In the genomic region with DNA sequence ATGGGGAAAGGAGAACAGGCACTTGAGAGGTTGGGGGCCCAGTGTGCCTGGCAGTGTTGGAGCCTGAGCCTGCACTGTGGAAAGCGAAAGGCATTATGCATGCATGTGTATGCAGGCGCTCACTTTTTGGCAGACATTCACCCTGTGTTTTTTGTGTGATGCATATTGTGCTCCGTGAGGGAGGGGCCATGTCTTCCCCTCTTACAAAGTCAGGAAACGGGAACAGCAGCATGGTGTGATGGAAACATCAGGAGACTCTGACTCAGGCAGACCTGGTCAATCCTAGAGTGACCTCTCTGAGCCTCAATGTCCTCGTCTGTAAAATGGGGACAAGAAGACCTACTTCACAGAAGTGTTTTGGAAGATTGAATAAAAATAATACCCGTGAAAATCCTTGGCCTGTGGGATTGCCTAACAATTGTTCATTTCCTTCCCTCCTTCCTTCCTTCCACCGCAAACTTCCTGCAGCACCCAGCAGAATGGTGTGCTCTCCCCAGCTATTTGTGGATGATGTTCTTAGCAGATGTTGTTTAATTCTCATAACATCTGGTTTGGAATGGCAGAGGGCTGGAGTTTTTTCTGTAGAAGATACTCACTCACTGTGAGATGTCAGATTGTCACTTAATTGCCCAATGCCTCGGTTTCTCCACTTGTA, we compare ENCODE assay signal across 21 cellular contexts. TPM values are rescaled to one million over a fixed set of nuclear protein-coding genes. Genes with fewer than 3 reads are reported as not detected.
DNase-seq lines count a peak whose midpoint lies in the region; FAIRE-seq and TF ChIP-seq lines count a peak whose summit lies in the region.
"Had no signal": no experiment of that assay in that cellular context is flagged by ENCODE, and none has a peak within 500 bp of the region (broad histone marks: within the 10 kb centered on the region; RNA-seq: fewer than 3 reads in every experiment).

No MANE protein-coding gene starts in this region.

- no peak overlapping the region for H4K8ac ChIP-seq in H1 (ENCODE audit: extremely low read depth, insufficient read depth, low read length)

- no peaks in the 10 kb centered on the region for H3K79me1 ChIP-seq in H1 (ENCODE audit: low read depth, low read length)

- no peaks in the 10 kb centered on the region for H4K20me1 ChIP-seq in BLaER1
- peaks cover 0 to 6% of the 10 kb centered on the region in 2 experiments for H4K20me1 ChIP-seq in H1 (replicated peaks in 1 of 2; ENCODE audit: control insufficient read depth in 1 of 2, insufficient read depth in 2 of 2, low read length in 2 of 2)

- H2AFZ ChIP-seq in H1 (ENCODE audit: low read length) = no peak overlapping the region

- no peak overlapping the region for H2BK12ac ChIP-seq in H1 (ENCODE audit: low read depth, low read length)

- 85% methylated on average over 8 of the region's 8 CpGs; no CpG with 5 or more reads in 1 of the 2 experiments for WGBS in H1 (ENCODE audit: extremely low coverage in 1 of 2, insufficient coverage in 1 of 2, insufficient read length in 1 of 2, insufficient replicate concordance in 2 of 2, low coverage in 1 of 2, low lambda C conversion rate in 2 of 2, missing lambda C conversion rate in 1 of 2), 2 experiments

- no peak overlapping the region for H2AK5ac ChIP-seq in H1 (ENCODE audit: low read depth, low read length)

- H3K36me3 ChIP-seq in BLaER1 (no peaks in the 10 kb centered on the region), H1 (ENCODE audit: control insufficient read depth in 2 of 4, insufficient read depth in 4 of 4, low read length in 3 of 4) (no peaks in the 10 kb centered on the region)
- H3K36me3 ChIP-seq: ascending aorta, right lobe of liver had no signal

- H3K56ac ChIP-seq in H1 (replicated peaks; ENCODE audit: insufficient read length, low read depth, low read length) = no peak overlapping the region

- H3K79me2 ChIP-seq in H1 (ENCODE audit: control insufficient read depth in 1 of 2, insufficient read depth in 2 of 2, low read length in 2 of 2) = no peaks in the 10 kb centered on the region

- H3K4me3 ChIP-seq in BLaER1 = no peak overlapping the region
- H3K4me3 ChIP-seq in H1 (ENCODE audit: extremely low read depth in 1 of 4, insufficient read depth in 2 of 4, low read depth in 3 of 4, low read length in 4 of 4) = no peak overlapping the region
- H3K4me3 ChIP-seq: ascending aorta, right lobe of liver had no signal

- no peaks in the 10 kb centered on the region for H3K27me3 ChIP-seq in BLaER1
- no peaks in the 10 kb centered on the region for H3K27me3 ChIP-seq in H1 (replicated peaks in 1 of 4; ENCODE audit: control insufficient read depth in 3 of 4, extremely low read depth in 1 of 4, insufficient read depth in 3 of 4, low read length in 3 of 4)
- H3K27me3 ChIP-seq: ascending aorta, right lobe of liver had no signal

- H2BK15ac ChIP-seq in H1 (ENCODE audit: low read length) = peak overlapping the region; percentile 72; the same call in 1 of the 2 replicates

- H3K14ac ChIP-seq in H1 (ENCODE audit: insufficient read length) = no peak overlapping the region

- TF ChIP-seq CTCF in H1 (IDR thresholded peaks at IDR 0.05; ENCODE audit: control extremely low read depth in 1 of 3, insufficient read depth in 1 of 3, low read depth in 1 of 3, low read length in 3 of 3) = no peak

- no peak for TF ChIP-seq EP300 in H1 (IDR thresholded peaks at IDR 0.05; ENCODE audit: borderline replicate concordance in 1 of 2, low read depth in 2 of 2, low read length in 2 of 2)

- POLR2A ChIA-PET in H1 (lab: Charles Lee; ENCODE audit: partially characterized antibody) = no interaction called here

- CTCF ChIA-PET in H1 (lab: Charles Lee; ENCODE audit: partially characterized antibody) = interaction anchor here (0.8 to 1.4 kb wide), 7 partner anchors 9 to 86 kb away, joined by 3 to 5 read pairs (median 4); no protein-coding TSS in a partner anchor

- peaks cover 30% of the 10 kb centered on the region for H3K4me1 ChIP-seq in BLaER1
- H3K4me1 ChIP-seq in H1 (replicated peaks in 1 of 4; ENCODE audit: control insufficient read depth in 3 of 4, insufficient read depth in 4 of 4, low read length in 3 of 4) = peaks cover 0 to 2% (median 0%) of the 10 kb centered on the region in 4 experiments; a peak in 2 of 7 replicates
- H3K4me1 ChIP-seq: ascending aorta, right lobe of liver had no signal

- DNase-seq in MV-4-11 (lab: John Stamatoyannopoulos, UW) = peak; percentile 33
- no peak for DNase-seq in H1 (ENCODE audit: low read depth in 1 of 2, low spot score in 2 of 2)
- DNase-seq in lung microvascular endothelial cell (ENCODE audit: low read depth in 2 of 2) = peak; percentile 23 to 36
- no peak for DNase-seq in HCEC 1CT
- DNase-seq in NCI-H510A (lab: John Stamatoyannopoulos, UW) = no peak
- DNase-seq in DMS53 treated with DMSO at 0.1 percent for 48 hours (lab: John Stamatoyannopoulos, UW; ENCODE audit: unreplicated experiment) = no peak
- DNase-seq: activated CD4-positive, alpha-beta T cell treated with anti-CD3 and anti-CD28 coated beads for 4 hours; activated effector memory CD4-positive, alpha-beta T cell treated with Interleukin-2 at 50 U/mL for 16 hours; activated naive CD8-positive, alpha-beta T cell treated with anti-CD3 and anti-CD28 coated beads, Interleukin-2, amount 10 ng/mL, durations not matched to agents 7 days and 5 days; central memory CD4-positive, alpha-beta T cell; mammary epithelial cell; NCI-H2081; NCI-H2227 treated with DMSO at 0.1 percent for 48 hours; stimulated activated CD4-positive, alpha-beta T cell treated with anti-CD3 and anti-CD28 coated beads, Interleukin-4, amount 100 ng/mL, for 24 hours had no signal

- no peak for TF ChIP-seq RAD21 in H1 (IDR thresholded peaks at IDR 0.05 in 1 of 2, conservative IDR thresholded peaks at IDR 0.05 in 1 of 2; ENCODE audit: low read depth in 2 of 2, low read length in 2 of 2)

- peaks cover 4% of the 10 kb centered on the region; the same call in 1 of the 2 replicates for H3K23me2 ChIP-seq in H1 (ENCODE audit: low read depth, low read length)

- H3K27ac ChIP-seq in BLaER1 = no peak overlapping the region
- H3K27ac ChIP-seq in H1 (ENCODE audit: low read depth, low read length) = no peak overlapping the region
- H3K27ac ChIP-seq: ascending aorta, epithelial cell of prostate, right lobe of liver had no signal

- no peaks in the 10 kb centered on the region for H3K9me3 ChIP-seq in BLaER1
- H3K9me3 ChIP-seq in H1 (ENCODE audit: insufficient read depth in 2 of 2, low read depth in 1 of 2, low read length in 1 of 2) = no peaks in the 10 kb centered on the region
- H3K9me3 ChIP-seq: ascending aorta, right lobe of liver had no signal

- no peak overlapping the region for H3K4ac ChIP-seq in H1 (replicated peaks; ENCODE audit: insufficient read length, low read depth, low read length)

- TF ChIP-seq POLR2A in H1 (IDR thresholded peaks at IDR 0.05; ENCODE audit: control extremely low read depth in 1 of 2, low read depth in 2 of 2, low read length in 2 of 2) = no peak

- no peak overlapping the region for H3K18ac ChIP-seq in H1 (ENCODE audit: extremely low read depth, low read length)

- H3K9ac ChIP-seq in BLaER1 (no peak overlapping the region), H1 (replicated peaks in 1 of 4; ENCODE audit: extremely low read depth in 1 of 4, low read depth in 3 of 4, low read length in 3 of 4) (no peak overlapping the region)

- H2BK5ac ChIP-seq in H1 (ENCODE audit: low read depth, low read length) = peak overlapping the region; percentile 32

- H2BK120ac ChIP-seq in H1 (replicated peaks; ENCODE audit: low read depth, low read length) = no peak overlapping the region

- no peak overlapping the region for H2BK20ac ChIP-seq in H1 (ENCODE audit: low read length)

- FAIRE-seq in H1 (lab: Jason Lieb, UNC) = no peak
- FAIRE-seq: GM12892 had no signal

- H4K91ac ChIP-seq in H1 (replicated peaks; ENCODE audit: insufficient read length, low read length) = no peak overlapping the region

- no peak overlapping the region for H4K5ac ChIP-seq in H1 (ENCODE audit: insufficient read length, low read depth, low read length)

- H3K23ac ChIP-seq in H1 (ENCODE audit: insufficient read length) = no peak overlapping the region

- H3K4me2 ChIP-seq in BLaER1 (peak overlapping the region; percentile 64), H1 (ENCODE audit: insufficient read depth in 1 of 2, low read depth in 2 of 2, low read length in 2 of 2) (no peak overlapping the region)

TF ChIP-seq in H1, 55 proteins besides CTCF, POLR2A, EP300 and RAD21:
- TF ChIP-seq SRF (IDR thresholded peaks at IDR 0.05; ENCODE audit: low read depth, low read length) = no peak
- no peak for TF ChIP-seq RXRA (IDR thresholded peaks at IDR 0.05; ENCODE audit: insufficient read depth, low read depth, low read length)
- TF ChIP-seq HDAC6 (IDR thresholded peaks at IDR 0.05; ENCODE audit: low read depth, low read length) = no peak
- TF ChIP-seq CHD2 (IDR thresholded peaks at IDR 0.05; ENCODE audit: low read length) = no peak
- no peak for TF ChIP-seq TEAD4 (IDR thresholded peaks at IDR 0.05; ENCODE audit: low read depth, low read length)
- no peak for TF ChIP-seq POU5F1 (IDR thresholded peaks at IDR 0.05; ENCODE audit: low read depth, low read length)
- TF ChIP-seq FOSL1 (IDR thresholded peaks at IDR 0.05; ENCODE audit: insufficient read depth, low read depth, low read length) = no peak
- TF ChIP-seq, protein P1, sequence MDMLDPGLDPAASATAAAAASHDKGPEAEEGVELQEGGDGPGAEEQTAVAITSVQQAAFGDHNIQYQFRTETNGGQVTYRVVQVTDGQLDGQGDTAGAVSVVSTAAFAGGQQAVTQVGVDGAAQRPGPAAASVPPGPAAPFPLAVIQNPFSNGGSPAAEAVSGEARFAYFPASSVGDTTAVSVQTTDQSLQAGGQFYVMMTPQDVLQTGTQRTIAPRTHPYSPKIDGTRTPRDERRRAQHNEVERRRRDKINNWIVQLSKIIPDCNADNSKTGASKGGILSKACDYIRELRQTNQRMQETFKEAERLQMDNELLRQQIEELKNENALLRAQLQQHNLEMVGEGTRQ (IDR thresholded peaks at IDR 0.05; ENCODE audit: low read length) = no peak
- no peak for TF ChIP-seq EGR1 (IDR thresholded peaks at IDR 0.05; ENCODE audit: borderline replicate concordance, low read depth, low read length)

RNA-seq across cellular contexts. Expression of gene CDH23, which starts 39.7 kb away (rescaled TPM):
- 1.9 and 2.0 TPM in 2 replicates for total RNA-seq in H1 (2021; fragmentation: NEBNext Ultra II Directional; extraction: Animal tissue kit (Norgen Biotek cat#: 25700))
- polyA plus RNA-seq in H1 (2011; rRNA removed) = 4.9 and 6.3 TPM in 2 replicates
- 3.3 TPM for polyA plus RNA-seq in H1 (2011; cell fraction: cytosol; rRNA removed)
- polyA plus RNA-seq in H1 (2011; cell fraction: nucleus; rRNA removed) = 7.7 TPM
- 1.9 to 4.6 TPM (median 3.2 TPM) in 4 replicates for polyA plus RNA-seq in H1 (2012, experiment 1 of 2)
- polyA plus RNA-seq in H1 (2012, experiment 2 of 2) = 1.8 TPM
- 1.3 TPM for polyA plus RNA-seq in H1 (2013, experiment 1 of 2)
- 1.4 TPM for polyA plus RNA-seq in H1 (2013, experiment 2 of 2)
- polyA minus RNA-seq in H1 (2011; rRNA and poly(A)+ RNA removed) = 7.2 and 10.5 TPM in 2 replicates
- polyA minus RNA-seq in H1 (2011; cell fraction: cytosol; rRNA and poly(A)+ RNA removed) = 2.6 TPM
- 6.9 TPM for polyA minus RNA-seq in H1 (2011; cell fraction: nucleus; rRNA and poly(A)+ RNA removed)
- total RNA-seq in lung microvascular endothelial cell = under 0.01 TPM in 1 of 2 replicates, not detected in the other
- total RNA-seq: M059J, RPMI7951 had no signal

Comparison
In these comparisons a context has a peak if more than half of its experiments do, and no peak if none do; other contexts are left out.
1. DNase-seq: peak in MV-4-11 (single experiment) and lung microvascular endothelial cell (2 of 2); none in H1 (0 of 2), HCEC 1CT (single experiment), NCI-H510A (single experiment) and DMS53 treated with DMSO at 0.1 percent for 48 hours (single experiment).